ENCODE assay signal across 27 cellular contexts in the genomic region with DNA sequence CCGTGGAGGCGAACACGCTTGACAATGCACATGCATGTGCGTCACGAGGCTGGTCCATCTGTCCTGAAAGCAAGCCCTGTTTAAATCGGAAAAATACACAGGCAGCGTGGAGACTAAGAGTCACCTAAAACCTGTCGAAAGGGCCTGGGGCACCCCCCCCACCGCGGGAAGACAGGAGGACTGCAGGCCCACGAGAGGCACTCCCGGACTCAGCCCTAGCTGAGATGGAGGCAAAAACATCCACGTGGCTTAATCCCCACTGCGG. TPM values are rescaled to one million over a fixed set of nuclear protein-coding genes. Genes with fewer than 3 reads are reported as not detected.
"Had no signal": no experiment of that assay in that cellular context is flagged by ENCODE, and none has a peak within 500 bp of the region (broad histone marks: within the 10 kb centered on the region; RNA-seq: fewer than 3 reads in every experiment).

No MANE protein-coding gene starts in this region.

- H3K27me3 Mint-ChIP-seq: memory B cell; naive thymus-derived CD8-positive, alpha-beta T cell; progenitor cell of endocrine pancreas; stimulated activated memory B cell treated with anti-CD40 and anti-IgM and Interleukin-4, amounts not matched to agents 10 μg/mL and 1 μg/mL and 100 μg/mL, for 72 hours; stimulated activated naive CD8-positive, alpha-beta T cell treated with anti-CD3 and anti-CD28 coated beads, Interleukin-15, amount 100 ng/mL, for 72 hours had no signal

- H3K36me3 ChIP-seq: neutrophil, ovary had no signal

- H3K9me3 Mint-ChIP-seq: immature natural killer cell; memory B cell; naive thymus-derived CD8-positive, alpha-beta T cell; nephron; neural crest cell; stimulated activated memory B cell treated with anti-CD40 and anti-IgM and Interleukin-4, amounts not matched to agents 10 μg/mL and 1 μg/mL and 100 μg/mL, for 72 hours; stimulated activated naive CD8-positive, alpha-beta T cell treated with anti-CD3 and anti-CD28 coated beads, Interleukin-15, amount 100 ng/mL, for 72 hours had no signal

- H3K36me3 Mint-ChIP-seq: immature natural killer cell had no signal

- H3K27ac ChIP-seq: heart left ventricle, left ventricle myocardium inferior, neutrophil, ovary, right atrium auricular region, testis, thyroid gland, transverse colon, upper lobe of left lung had no signal

- H3K4me2 ChIP-seq: smooth muscle cell had no signal

- ATAC-seq: naive thymus-derived CD8-positive, alpha-beta T cell; stimulated activated memory B cell treated with anti-CD40 and anti-IgM and Interleukin-4, amounts not matched to agents 10 μg/mL and 1 μg/mL and 100 μg/mL, for 72 hours; stimulated activated naive CD8-positive, alpha-beta T cell treated with anti-CD3 and anti-CD28 coated beads, Interleukin-15, amount 100 ng/mL, for 72 hours had no signal

- H3K4me1 Mint-ChIP-seq: immature natural killer cell; nephron; stimulated activated naive CD8-positive, alpha-beta T cell treated with anti-CD3 and anti-CD28 coated beads, Interleukin-15, amount 100 ng/mL, for 72 hours had no signal

- H3K4me3 ChIP-seq: heart left ventricle, left ventricle myocardium inferior, lung, ovary, right atrium auricular region, right lobe of liver, smooth muscle cell, testis, thyroid gland, transverse colon, upper lobe of left lung had no signal

- H3K4me3 Mint-ChIP-seq: immature natural killer cell; memory B cell; naive thymus-derived CD8-positive, alpha-beta T cell; nephron; neural crest cell; stimulated activated memory B cell treated with anti-CD40 and anti-IgM and Interleukin-4, amounts not matched to agents 10 μg/mL and 1 μg/mL and 100 μg/mL, for 72 hours; stimulated activated naive CD8-positive, alpha-beta T cell treated with anti-CD3 and anti-CD28 coated beads, Interleukin-15, amount 100 ng/mL, for 72 hours had no signal

- H3K4me1 ChIP-seq: testis, transverse colon had no signal

- H3K27ac Mint-ChIP-seq: immature natural killer cell; memory B cell; naive thymus-derived CD8-positive, alpha-beta T cell; nephron; progenitor cell of endocrine pancreas; stimulated activated memory B cell treated with anti-CD40 and anti-IgM and Interleukin-4, amounts not matched to agents 10 μg/mL and 1 μg/mL and 100 μg/mL, for 72 hours; stimulated activated naive CD8-positive, alpha-beta T cell treated with anti-CD3 and anti-CD28 coated beads, Interleukin-15, amount 100 ng/mL, for 72 hours had no signal

- DNase-seq: hypothalamus; immature natural killer cell; left ventricle myocardium inferior; midbrain; naive thymus-derived CD8-positive, alpha-beta T cell; ovary; right lobe of liver; stimulated activated CD4-positive, alpha-beta T cell treated with anti-CD3 and anti-CD28 coated beads, Interleukin-1b, Interleukin-23, amount 100 ng/mL, for 48 hours; stimulated activated CD4-positive, alpha-beta T cell treated with anti-CD3 and anti-CD28 coated beads, Interleukin-2, amount 100 ng/mL, for 48 hours; stimulated activated CD4-positive, alpha-beta T cell treated with anti-CD3 and anti-CD28 coated beads, Interleukin-4, amount 100 ng/mL, for 4 hours; stimulated activated CD8-positive, alpha-beta memory T cell treated with anti-CD3 and anti-CD28 coated beads, Interleukin-4, amount 100 ng/mL, for 48 hours; stimulated activated naive CD4-positive, alpha-beta T cell treated with Interleukin-2 at 50 U/mL for 16 hours; stimulated activated naive CD8-positive, alpha-beta T cell treated with anti-CD3 and anti-CD28 coated beads, Interleukin-15, amount 100 ng/mL, for 72 hours; testis; thyroid gland; transverse colon had no signal

- H3K27me3 ChIP-seq: heart left ventricle, neutrophil, ovary, right atrium auricular region, right lobe of liver, testis, thyroid gland, transverse colon, upper lobe of left lung had no signal

RNA-seq across cellular contexts. Expression of gene CDC42BPB, which starts 54.1 kb away (rescaled TPM):
- polyA plus RNA-seq: immature natural killer cell had no signal
